In the genomic region with DNA sequence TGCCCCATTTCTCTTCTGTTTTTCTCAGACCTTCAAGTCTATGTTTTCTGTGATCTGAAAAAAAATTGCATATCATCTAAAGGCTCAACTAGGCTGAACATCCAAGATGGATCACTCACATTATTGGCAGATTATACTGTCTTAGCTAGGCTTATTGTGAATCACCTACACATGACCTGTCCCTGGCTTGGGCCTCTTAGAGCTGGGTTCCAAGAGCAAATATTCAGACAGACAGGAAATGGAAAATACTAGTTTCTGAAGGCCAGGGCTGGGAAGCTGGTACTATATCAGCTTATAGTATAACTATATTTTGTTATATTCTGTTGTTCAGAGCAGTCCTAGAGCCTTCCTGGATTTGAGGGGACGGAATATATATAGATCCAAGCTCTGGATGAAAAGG, we compare ENCODE assay signal across 1 cellular context.
TF ChIP-seq lines count a peak whose summit lies in the region.

No MANE protein-coding gene starts in this region.

TF ChIP-seq in endothelial cell of umbilical vein, 7 proteins besides CTCF, POLR2A, EP300 and RAD21 (continued from another document):
- no peak for TF ChIP-seq JUN (IDR thresholded peaks at IDR 0.05; ENCODE audit: borderline replicate concordance, insufficient read depth, insufficient read length, low read depth)
TF ChIP-seq in endothelial cell of umbilical vein: peak in this region for 0.
